In the genomic region with DNA sequence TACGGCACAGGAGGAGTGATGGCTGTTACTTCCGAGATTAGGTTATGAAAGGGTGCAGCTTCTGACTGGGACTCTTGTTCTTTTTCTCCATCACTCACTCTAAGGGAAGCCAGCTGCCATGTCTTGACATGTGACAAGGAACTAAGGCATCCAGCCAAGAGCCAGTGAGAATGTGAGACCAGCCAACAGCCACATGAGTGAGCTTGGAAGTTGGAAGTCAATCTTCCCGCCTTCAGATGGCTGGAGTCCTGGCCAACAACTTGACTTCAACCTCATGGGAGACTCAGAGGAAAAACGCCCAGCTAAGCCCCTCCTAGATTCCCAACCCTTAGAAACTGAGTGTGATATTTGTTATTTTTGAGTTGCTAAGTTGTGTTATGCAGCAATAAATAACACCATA, we compare ENCODE assay signal across 10 cellular contexts.
A peak's percentile ranks its signal among the peaks of the same experiment; 100 is the strongest.
DNase-seq lines count a peak whose midpoint lies in the region; ATAC-seq, FAIRE-seq and TF ChIP-seq lines count a peak whose summit lies in the region.
"Had no signal": no experiment of that assay in that cellular context is flagged by ENCODE, and none has a peak within 500 bp of the region (broad histone marks: within the 10 kb centered on the region; RNA-seq: fewer than 3 reads in every experiment).

No MANE protein-coding gene starts in this region.

- H3K79me2 ChIP-seq in GM23248 (ENCODE audit: insufficient read depth) (no peaks in the 10 kb centered on the region), fibroblast of lung (ENCODE audit: control insufficient read depth, insufficient read depth, low read length) (no peaks in the 10 kb centered on the region)

- peaks cover 24% of the 10 kb centered on the region for H3F3A ChIP-seq in GM23248 (ENCODE audit: insufficient read depth)

- H3K27ac Mint-ChIP-seq in T-helper 17 cell (peak overlapping the region; percentile 10), nephron (peak overlapping the region; percentile 43 to 51 (median 50)), MCF 10A (ENCODE audit: low read depth, unreplicated experiment) (no peak overlapping the region)

- H3K27ac ChIP-seq in GM23248 (peak overlapping the region; percentile 75), fibroblast of lung (ENCODE audit: insufficient read depth, low read length) (peak overlapping the region; percentile 44)

- H3K4me2 ChIP-seq in GM23248 (ENCODE audit: unreplicated experiment) (peak overlapping the region; percentile 76), fibroblast of lung (ENCODE audit: extremely low read depth, insufficient read depth, low read length) (no peak overlapping the region)

- 24 to 32% methylated on average over 4 of the region's 4 CpGs for WGBS in GM23248 (ENCODE audit: low coverage in 1 of 2, low lambda C conversion rate in 2 of 2, missing lambda C conversion rate in 2 of 2), 2 experiments

- intact Hi-C loops in MCF 10A (cut with micrococcal nuclease) = no loop called here

- H2AFZ ChIP-seq in GM23248 (peak overlapping the region; percentile 21; the same call in 1 of the 2 replicates), fibroblast of lung (ENCODE audit: low read length) (peak overlapping the region; percentile 72)

- CTCF ChIA-PET in MCF 10A (lab: Yijun Ruan, JAX) = no interaction called here

- FAIRE-seq in RCC 7860 (lab: Jason Lieb, UNC) = no peak
- FAIRE-seq: GM19239, small intestine had no signal

- H3K9me2 ChIP-seq in GM23248 (ENCODE audit: insufficient read depth) = no peaks in the 10 kb centered on the region

- H3K27me3 ChIP-seq in GM23248 (replicated peaks; ENCODE audit: insufficient read depth) (no peaks in the 10 kb centered on the region), fibroblast of lung (ENCODE audit: control insufficient read depth, insufficient read depth, low read length) (no peaks in the 10 kb centered on the region)

- TF ChIP-seq CTCF in fibroblast of lung (conservative IDR thresholded peaks at IDR 0.05 in 1 of 2, IDR thresholded peaks at IDR 0.05 in 1 of 2; ENCODE audit: low read depth in 1 of 2, low read length in 2 of 2) = no peak
- TF ChIP-seq CTCF in nephron (IDR thresholded peaks at IDR 0.05; ENCODE audit: unreplicated experiment in 3 of 3) = no peak
- TF ChIP-seq CTCF in GM13976 (IDR thresholded peaks at IDR 0.05; ENCODE audit: borderline replicate concordance, control extremely low read depth, extremely low read depth, insufficient read depth, missing control alignments) = no peak
- no peak for TF ChIP-seq CTCF in MCF 10A (IDR thresholded peaks at IDR 0.05; ENCODE audit: unreplicated experiment)

- ATAC-seq in T-helper 17 cell = no peak

- H3K27me3 Mint-ChIP-seq in T-helper 17 cell (no peaks in the 10 kb centered on the region), nephron (ENCODE audit: low read depth) (peaks cover 3% of the 10 kb centered on the region), MCF 10A (ENCODE audit: insufficient read depth, unreplicated experiment) (no peaks in the 10 kb centered on the region)

- H3K9me3 Mint-ChIP-seq in nephron (peaks cover 22% of the 10 kb centered on the region), MCF 10A (ENCODE audit: unreplicated experiment) (peaks cover 14% of the 10 kb centered on the region)

- DNase-seq in GM23248 (peak; percentile 60), T-helper 17 cell (no peak), fibroblast of lung (ENCODE audit: low read depth in 2 of 2) (peak; percentile 60 to 72), GM13976 (ENCODE audit: low spot score) (no peak), MCF 10A (ENCODE audit: unreplicated experiment) (no peak), RCC 7860 (ENCODE audit: low spot score) (no peak), EL (no peak)
- DNase-seq: small intestine had no signal

- no peaks in the 10 kb centered on the region for H3K36me3 ChIP-seq in GM23248 (ENCODE audit: low read depth)
- H3K36me3 ChIP-seq in fibroblast of lung (ENCODE audit: control insufficient read depth, insufficient read depth, low read length) = no peaks in the 10 kb centered on the region

- POLR2A ChIA-PET in MCF 10A (lab: Yijun Ruan, JAX) = interaction anchor here (1.3 kb wide), 1 partner anchor 24 kb away, joined by 3 read pairs; no protein-coding TSS in a partner anchor

- no peak overlapping the region for H3K4me3 ChIP-seq in GM23248
- H3K4me3 ChIP-seq in fibroblast of lung (replicated peaks in 1 of 4; ENCODE audit: control extremely low read depth in 1 of 4, insufficient read depth in 1 of 4, low read depth in 3 of 4, low read length in 4 of 4) = no peak overlapping the region

- H3K36me3 Mint-ChIP-seq in T-helper 17 cell (ENCODE audit: low read depth) (no peaks in the 10 kb centered on the region), nephron (ENCODE audit: low read depth) (no peaks in the 10 kb centered on the region), MCF 10A (ENCODE audit: insufficient read depth, unreplicated experiment) (no peaks in the 10 kb centered on the region)

- H3K4me3 Mint-ChIP-seq in T-helper 17 cell (no peak overlapping the region), nephron (no peak overlapping the region), MCF 10A (ENCODE audit: unreplicated experiment) (no peak overlapping the region)

- H3K9me3 ChIP-seq in GM23248 (ENCODE audit: low read depth) (no peaks in the 10 kb centered on the region), T-helper 17 cell (ENCODE audit: control insufficient read depth, low read length, poor library complexity, severe bottlenecking) (no peaks in the 10 kb centered on the region), fibroblast of lung (ENCODE audit: control insufficient read depth, insufficient read depth, low read depth, low read length) (no peaks in the 10 kb centered on the region)

- H4K20me1 ChIP-seq in GM23248 (ENCODE audit: insufficient read depth) = no peaks in the 10 kb centered on the region
- H4K20me1 ChIP-seq in fibroblast of lung (ENCODE audit: control insufficient read depth, extremely low read depth, insufficient read depth, low read length) = no peaks in the 10 kb centered on the region

- H3K4me1 Mint-ChIP-seq in T-helper 17 cell = peaks cover 10% of the 10 kb centered on the region
- peaks cover 45% of the 10 kb centered on the region for H3K4me1 Mint-ChIP-seq in nephron
- H3K4me1 Mint-ChIP-seq in MCF 10A (ENCODE audit: insufficient read depth, unreplicated experiment) = peaks cover 12% of the 10 kb centered on the region

- BruUV-seq in MCF 10A (replicated peaks; lab: Mats Ljungman, UMichigan) = no TSS peak

- in situ Hi-C loops in GM23248 (cut with MboI) (no loop called here), GM13976 (cut with MboI; ENCODE audit: low sequenced_read_pairs, unreplicated experiment) (no loop called here)

- peaks cover 33% of the 10 kb centered on the region for H3K4me1 ChIP-seq in GM23248 (ENCODE audit: insufficient read depth)
- H3K4me1 ChIP-seq in fibroblast of lung (ENCODE audit: control insufficient read depth, extremely low read depth, insufficient read depth, low read length) = peaks cover 22% of the 10 kb centered on the region

- no peak overlapping the region for H3K9ac ChIP-seq in GM23248
- H3K9ac ChIP-seq in fibroblast of lung (ENCODE audit: insufficient read depth, low read length) = no peak overlapping the region

Comparison
In these comparisons a context has a peak if more than half of its experiments do, and no peak if none do; other contexts are left out.
1. DNase-seq: peak in GM23248 (single experiment) and fibroblast of lung (2 of 2); none in T-helper 17 cell (0 of 3), GM13976 (single experiment), MCF 10A (single experiment), RCC 7860 (single experiment) and EL (single experiment).